Comparison of ENCODE assay signal across 7 cellular contexts in genomic region chr3:155869664-155870063, GRCh38. TPM values are rescaled to one million over a fixed set of nuclear protein-coding genes. Genes with fewer than 3 reads are reported as not detected.
A peak's percentile ranks its signal among the peaks of the same experiment; 100 is the strongest.
DNase-seq lines count a peak whose midpoint lies in the region; ATAC-seq and TF ChIP-seq lines count a peak whose summit lies in the region.

No MANE protein-coding gene starts in this region.

- H3K4me3 ChIP-seq in HFF-Myc (replicated peaks; ENCODE audit: low read depth, low read length) (peak overlapping the region; percentile 89), iPS-11a (ENCODE audit: low read depth, low read length) (peak overlapping the region; percentile 33), mucosa of descending colon (no peak overlapping the region)

- POLR2A ChIA-PET in activated CD4-positive, alpha-beta memory T cell treated with anti-CD3 and anti-CD28 coated beads for 36 hours (lab: Charles Lee): interaction anchor here (0.7 to 3.5 kb wide), 4 partner anchors 16 to 64 kb away, joined by 3 to 22 read pairs (median 12); partner anchors contain the start of genes C3orf33 and SLC33A1

- H3K9me3 ChIP-seq in mucosa of descending colon: no peaks in the 10 kb centered on the region

- no peaks in the 10 kb centered on the region for H3K9me3 Mint-ChIP-seq in activated CD4-positive, alpha-beta memory T cell treated with anti-CD3 and anti-CD28 coated beads for 36 hours
- no peaks in the 10 kb centered on the region for H3K9me3 Mint-ChIP-seq in stimulated activated naive B cell treated with anti-CD40 and anti-IgM and Interleukin-4, amounts not matched to agents 10 μg/mL and 1 μg/mL and 100 μg/mL, for 72 hours

- H3K27ac Mint-ChIP-seq in activated CD4-positive, alpha-beta memory T cell treated with anti-CD3 and anti-CD28 coated beads for 36 hours: peak overlapping the region; percentile 88
- peak overlapping the region; percentile 95 for H3K27ac Mint-ChIP-seq in stimulated activated naive B cell treated with anti-CD40 and anti-IgM and Interleukin-4, amounts not matched to agents 10 μg/mL and 1 μg/mL and 100 μg/mL, for 72 hours

- H3K36me3 ChIP-seq in mucosa of descending colon (ENCODE audit: low read depth): peaks cover 6% of the 10 kb centered on the region

- no peak for ATAC-seq in stimulated activated naive B cell treated with anti-CD40 and anti-IgM and Interleukin-4, amounts not matched to agents 10 μg/mL and 1 μg/mL and 100 μg/mL, for 72 hours (replicated peaks)
- ATAC-seq in GM19455 (IDR thresholded peaks at IDR 0.05; ENCODE audit: unreplicated experiment): no peak
- no peak for ATAC-seq in mucosa of descending colon

- H3K4me3 Mint-ChIP-seq in activated CD4-positive, alpha-beta memory T cell treated with anti-CD3 and anti-CD28 coated beads for 36 hours: peak overlapping the region; percentile 83
- peak overlapping the region; percentile 94 to 95 for H3K4me3 Mint-ChIP-seq in stimulated activated naive B cell treated with anti-CD40 and anti-IgM and Interleukin-4, amounts not matched to agents 10 μg/mL and 1 μg/mL and 100 μg/mL, for 72 hours

- peaks cover 12% of the 10 kb centered on the region for H3K4me1 ChIP-seq in mucosa of descending colon (ENCODE audit: low read depth)

- no peaks in the 10 kb centered on the region for H3K27me3 Mint-ChIP-seq in activated CD4-positive, alpha-beta memory T cell treated with anti-CD3 and anti-CD28 coated beads for 36 hours
- H3K27me3 Mint-ChIP-seq in stimulated activated naive B cell treated with anti-CD40 and anti-IgM and Interleukin-4, amounts not matched to agents 10 μg/mL and 1 μg/mL and 100 μg/mL, for 72 hours: no peaks in the 10 kb centered on the region

- CTCF ChIA-PET in activated CD4-positive, alpha-beta memory T cell treated with anti-CD3 and anti-CD28 coated beads for 36 hours (lab: Charles Lee): interaction anchor here (0.7 to 5.7 kb wide), 4 partner anchors 8 to 64 kb away, joined by 3 to 88 read pairs (median 3); partner anchors contain the start of genes C3orf33 and SLC33A1

- peaks cover 23% of the 10 kb centered on the region for H3K4me1 Mint-ChIP-seq in activated CD4-positive, alpha-beta memory T cell treated with anti-CD3 and anti-CD28 coated beads for 36 hours (ENCODE audit: low read depth)
- peaks cover 7 to 21% of the 10 kb centered on the region in 2 donors for H3K4me1 Mint-ChIP-seq in stimulated activated naive B cell treated with anti-CD40 and anti-IgM and Interleukin-4, amounts not matched to agents 10 μg/mL and 1 μg/mL and 100 μg/mL, for 72 hours

- intact Hi-C loops in activated CD4-positive, alpha-beta memory T cell treated with anti-CD3 and anti-CD28 coated beads for 36 hours (cut with micrococcal nuclease): loop anchor here (1.0 to 5.0 kb wide), 5 partner anchors 7 to 1547 kb away; partner anchors contain the start of genes C3orf33, DHX36 and SLC33A1
- intact Hi-C loops in mucosa of descending colon (cut with DNase I, micrococcal nuclease): no loop called here

- peaks cover 7% of the 10 kb centered on the region for H3K36me3 Mint-ChIP-seq in activated CD4-positive, alpha-beta memory T cell treated with anti-CD3 and anti-CD28 coated beads for 36 hours
- H3K36me3 Mint-ChIP-seq in stimulated activated naive B cell treated with anti-CD40 and anti-IgM and Interleukin-4, amounts not matched to agents 10 μg/mL and 1 μg/mL and 100 μg/mL, for 72 hours: no peaks in the 10 kb centered on the region

- TF ChIP-seq CTCF in HFF-Myc (IDR thresholded peaks at IDR 0.05; ENCODE audit: low read depth, low read length, missing control alignments) (no peak), mucosa of descending colon (IDR thresholded peaks at IDR 0.05) (no peak), GM20000 (IDR thresholded peaks at IDR 0.05; ENCODE audit: extremely low read depth, missing control alignments) (no peak)

- no peak for DNase-seq in HFF-Myc (ENCODE audit: extremely low read depth, low read depth)
- DNase-seq in activated CD4-positive, alpha-beta memory T cell treated with anti-CD3 and anti-CD28 coated beads for 36 hours: no peak
- DNase-seq in stimulated activated naive B cell treated with anti-CD40 and anti-IgM and Interleukin-4, amounts not matched to agents 10 μg/mL and 1 μg/mL and 100 μg/mL, for 72 hours: no peak
- DNase-seq in mucosa of descending colon: no peak
- DNase-seq in GM20000 (ENCODE audit: low spot score): no peak

RNA-seq across cellular contexts. Expression of gene GMPS, which starts 0.8 kb away (rescaled TPM):
- total RNA-seq in activated CD4-positive, alpha-beta memory T cell treated with anti-CD3 and anti-CD28 coated beads for 36 hours: 100 to 1,000 TPM; 143 to 152 TPM
- total RNA-seq in mucosa of descending colon: 10 to 100 TPM; 20.2 to 44.7 (median 35.4) TPM

RNA-seq across cellular contexts. Expression of gene SLC33A1, which starts 15.4 kb away (rescaled TPM):
- 10 to 100 TPM; 20.5 to 23.6 TPM for total RNA-seq in activated CD4-positive, alpha-beta memory T cell treated with anti-CD3 and anti-CD28 coated beads for 36 hours
- total RNA-seq in mucosa of descending colon: 10 to 100 TPM; 25.8 to 31.0 (median 27.8) TPM
